14 cellular contexts compared by ENCODE assay signal in the genomic region with DNA sequence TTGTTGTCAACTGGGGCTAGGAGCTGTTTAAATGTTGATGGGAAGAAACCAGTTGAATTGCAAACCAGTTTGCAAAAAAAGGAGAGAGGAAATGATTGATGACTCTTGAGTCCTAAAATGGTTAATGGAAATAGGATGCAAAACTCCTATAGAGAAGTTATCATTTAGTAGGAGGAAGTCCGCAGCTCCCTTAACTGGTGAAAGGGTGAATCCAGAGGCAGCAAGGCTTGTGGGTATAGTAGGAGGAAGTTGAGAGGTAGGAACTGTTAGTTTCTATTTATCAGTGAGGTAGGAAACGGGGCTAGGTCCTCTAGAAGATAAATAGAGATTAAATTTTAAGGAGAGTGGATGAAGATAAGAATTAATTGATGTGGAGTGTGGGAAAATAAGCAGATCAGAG. TPM values are rescaled to one million over a fixed set of nuclear protein-coding genes. Genes with fewer than 3 reads are reported as not detected.
DNase-seq lines count a peak whose midpoint lies in the region; ATAC-seq and TF ChIP-seq lines count a peak whose summit lies in the region.
"Had no signal": no experiment of that assay in that cellular context is flagged by ENCODE, and none has a peak within 500 bp of the region (broad histone marks: within the 10 kb centered on the region; RNA-seq: fewer than 3 reads in every experiment).

No MANE protein-coding gene starts in this region.

- intact Hi-C loops in activated CD8-positive, alpha-beta T cell treated with anti-CD3 and anti-CD28 coated beads for 36 hours (cut with micrococcal nuclease), result no loop called here
- intact Hi-C loops in adrenal gland (cut with DNase I), result no loop called here

- H3K27ac ChIP-seq in adrenal gland, result peak overlapping the region in 3 of 5 donors; percentile 82 to 91 (median 89)
- H3K27ac ChIP-seq: WERI-Rb-1 had no signal

- no peak for ATAC-seq in activated CD8-positive, alpha-beta T cell treated with anti-CD3 and anti-CD28 coated beads for 36 hours
- no peak for ATAC-seq in activated CD8-positive, alpha-beta T cell treated with anti-CD3 and anti-CD28 coated beads, Interleukin-2, amount 10 ng/mL, durations not matched to agents 7 days and 5 days
- ATAC-seq in GM18868 (IDR thresholded peaks at IDR 0.05; ENCODE audit: unreplicated experiment), result no peak
- ATAC-seq in HG02763 (IDR thresholded peaks at IDR 0.05; ENCODE audit: unreplicated experiment), result no peak
- ATAC-seq: gastrocnemius medialis, Right ventricle myocardium inferior had no signal

- WGBS in adrenal gland, 4 donors, result 37 to 44% (median 38%) methylated on average over 2 of the region's 2 CpGs

- H3K36me3 ChIP-seq in adrenal gland (replicated peaks in 1 of 2), result no peaks in the 10 kb centered on the region
- H3K36me3 ChIP-seq: gastrocnemius medialis had no signal

- H3K4me3 Mint-ChIP-seq in activated CD8-positive, alpha-beta T cell treated with anti-CD3 and anti-CD28 coated beads for 36 hours, result no peak overlapping the region
- no peak overlapping the region for H3K4me3 Mint-ChIP-seq in activated CD8-positive, alpha-beta T cell treated with anti-CD3 and anti-CD28 coated beads, Interleukin-2, amount 10 ng/mL, durations not matched to agents 7 days and 5 days
- no peak overlapping the region for H3K4me3 Mint-ChIP-seq in progenitor cell of endocrine pancreas (ENCODE audit: low read depth)

- peaks cover 35% of the 10 kb centered on the region for H3K36me3 Mint-ChIP-seq in activated CD8-positive, alpha-beta T cell treated with anti-CD3 and anti-CD28 coated beads for 36 hours (ENCODE audit: low read depth)
- H3K36me3 Mint-ChIP-seq in activated CD8-positive, alpha-beta T cell treated with anti-CD3 and anti-CD28 coated beads, Interleukin-2, amount 10 ng/mL, durations not matched to agents 7 days and 5 days (ENCODE audit: low read depth), result peaks cover 15% of the 10 kb centered on the region
- H3K36me3 Mint-ChIP-seq in progenitor cell of endocrine pancreas (ENCODE audit: insufficient read depth), result peaks cover 4% of the 10 kb centered on the region

- no peaks in the 10 kb centered on the region for H3K9me3 ChIP-seq in adrenal gland (replicated peaks in 1 of 3)
- H3K9me3 ChIP-seq: gastrocnemius medialis had no signal

- H3K4me1 ChIP-seq in adrenal gland (replicated peaks in 1 of 2), result peaks cover 75 to 86% of the 10 kb centered on the region in 2 donors

- POLR2A ChIA-PET in activated CD8-positive, alpha-beta T cell treated with anti-CD3 and anti-CD28 coated beads for 36 hours (lab: Charles Lee), result no interaction called here
- POLR2A ChIA-PET in activated CD8-positive, alpha-beta T cell treated with anti-CD3 and anti-CD28 coated beads, Interleukin-2, amount 10 ng/mL, durations not matched to agents 7 days and 5 days (lab: Charles Lee), result interaction anchor here (0.7 to 1.5 kb wide), 2 partner anchors 10 to 15 kb away, joined by 3 to 6 read pairs; partner anchors contain the start of gene IREB2

- no peak for DNase-seq in activated CD8-positive, alpha-beta T cell treated with anti-CD3 and anti-CD28 coated beads for 36 hours
- DNase-seq in activated CD8-positive, alpha-beta T cell treated with anti-CD3 and anti-CD28 coated beads, Interleukin-2, amount 10 ng/mL, durations not matched to agents 7 days and 5 days, result no peak
- peak; percentile 88 for DNase-seq in NOMO-1 treated with DMSO at 0.1 percent for 48 hours (lab: John Stamatoyannopoulos, UW; ENCODE audit: unreplicated experiment)
- DNase-seq in adrenal gland, result no peak
- DNase-seq in progenitor cell of endocrine pancreas (ENCODE audit: low spot score, unreplicated experiment), result no peak
- no peak for DNase-seq in COR-L47 (lab: John Stamatoyannopoulos, UW)
- DNase-seq: DMS153; effector memory CD4-positive, alpha-beta T cell; gastrocnemius medialis; MG63; WERI-Rb-1 had no signal

- TF ChIP-seq CTCF in activated CD8-positive, alpha-beta T cell treated with anti-CD3 and anti-CD28 coated beads for 36 hours (IDR thresholded peaks at IDR 0.05), result no peak
- TF ChIP-seq CTCF in adrenal gland (IDR thresholded peaks at IDR 0.05), result no peak
- no peak for TF ChIP-seq CTCF in progenitor cell of endocrine pancreas (IDR thresholded peaks at IDR 0.05; ENCODE audit: unreplicated experiment)

- peak overlapping the region in 1 of 4 donors; percentile 11 for H3K4me3 ChIP-seq in adrenal gland
- H3K4me3 ChIP-seq: gastrocnemius medialis, MG63 had no signal

- H3K27me3 ChIP-seq in adrenal gland, result no peaks in the 10 kb centered on the region
- H3K27me3 ChIP-seq: gastrocnemius medialis, MG63 had no signal

- TF ChIP-seq POLR2A in adrenal gland (IDR thresholded peaks at IDR 0.05), result no peak

- peaks cover 69% of the 10 kb centered on the region for H3K4me1 Mint-ChIP-seq in activated CD8-positive, alpha-beta T cell treated with anti-CD3 and anti-CD28 coated beads for 36 hours (ENCODE audit: low read depth)
- peaks cover 39% of the 10 kb centered on the region for H3K4me1 Mint-ChIP-seq in activated CD8-positive, alpha-beta T cell treated with anti-CD3 and anti-CD28 coated beads, Interleukin-2, amount 10 ng/mL, durations not matched to agents 7 days and 5 days (ENCODE audit: low read depth)
- H3K4me1 Mint-ChIP-seq in progenitor cell of endocrine pancreas (ENCODE audit: low read depth), result peaks cover 28% of the 10 kb centered on the region

- CTCF ChIA-PET in activated CD8-positive, alpha-beta T cell treated with anti-CD3 and anti-CD28 coated beads for 36 hours (lab: Charles Lee), result interaction anchor here (0.8 kb wide), 1 partner anchor 13 kb away, joined by 3 read pairs; no protein-coding TSS in a partner anchor
- CTCF ChIA-PET in activated CD8-positive, alpha-beta T cell treated with anti-CD3 and anti-CD28 coated beads, Interleukin-2, amount 10 ng/mL, durations not matched to agents 7 days and 5 days (lab: Charles Lee), result interaction anchor here (1.1 kb wide), 1 partner anchor 14 kb away, joined by 3 read pairs; no protein-coding TSS in a partner anchor

- H3K27me3 Mint-ChIP-seq in activated CD8-positive, alpha-beta T cell treated with anti-CD3 and anti-CD28 coated beads for 36 hours, result no peaks in the 10 kb centered on the region
- H3K27me3 Mint-ChIP-seq in activated CD8-positive, alpha-beta T cell treated with anti-CD3 and anti-CD28 coated beads, Interleukin-2, amount 10 ng/mL, durations not matched to agents 7 days and 5 days (ENCODE audit: low read depth), result no peaks in the 10 kb centered on the region
- H3K27me3 Mint-ChIP-seq in progenitor cell of endocrine pancreas, result no peaks in the 10 kb centered on the region

- no peaks in the 10 kb centered on the region for H3K9me3 Mint-ChIP-seq in activated CD8-positive, alpha-beta T cell treated with anti-CD3 and anti-CD28 coated beads for 36 hours
- no peaks in the 10 kb centered on the region for H3K9me3 Mint-ChIP-seq in activated CD8-positive, alpha-beta T cell treated with anti-CD3 and anti-CD28 coated beads, Interleukin-2, amount 10 ng/mL, durations not matched to agents 7 days and 5 days (ENCODE audit: insufficient read depth)
- no peaks in the 10 kb centered on the region for H3K9me3 Mint-ChIP-seq in progenitor cell of endocrine pancreas (ENCODE audit: low read depth)

- peak overlapping the region; percentile 55 for H3K27ac Mint-ChIP-seq in activated CD8-positive, alpha-beta T cell treated with anti-CD3 and anti-CD28 coated beads for 36 hours
- H3K27ac Mint-ChIP-seq in activated CD8-positive, alpha-beta T cell treated with anti-CD3 and anti-CD28 coated beads, Interleukin-2, amount 10 ng/mL, durations not matched to agents 7 days and 5 days, result no peak overlapping the region
- H3K27ac Mint-ChIP-seq in progenitor cell of endocrine pancreas, result peak overlapping the region; percentile 18

RNA-seq across cellular contexts. Expression of gene IREB2, which starts 15.4 kb away (rescaled TPM):
- 10 to 100 TPM; 68.2 to 78.7 TPM for total RNA-seq in activated CD8-positive, alpha-beta T cell treated with anti-CD3 and anti-CD28 coated beads for 36 hours
- total RNA-seq in activated CD8-positive, alpha-beta T cell treated with anti-CD3 and anti-CD28 coated beads, Interleukin-2, amount 10 ng/mL, durations not matched to agents 7 days and 5 days, result 10 to 100 TPM; 52.5 to 62.4 TPM
- 100 to 1,000 TPM in 2 of 8 donors, 10 to 100 TPM in 6; 54.8 to 148 (median 94.4) TPM for total RNA-seq in adrenal gland
- 10 to 100 TPM; 11.8 to 57.5 (median 25.8) TPM for polyA plus RNA-seq in adrenal gland
- total RNA-seq in progenitor cell of endocrine pancreas, result 87.4 and 95.3 TPM in 2 replicates

RNA-seq across cellular contexts. Expression of gene HYKK, which starts 53.9 kb away (rescaled TPM):
- 1 to 10 TPM; 1.6 to 2.2 TPM for total RNA-seq in activated CD8-positive, alpha-beta T cell treated with anti-CD3 and anti-CD28 coated beads for 36 hours
- 1 to 10 TPM; 1.1 to 1.5 TPM for total RNA-seq in activated CD8-positive, alpha-beta T cell treated with anti-CD3 and anti-CD28 coated beads, Interleukin-2, amount 10 ng/mL, durations not matched to agents 7 days and 5 days
- 10 to 100 TPM in 2 of 8 donors, 1 to 10 TPM in 6; 4.8 to 17.1 (median 8.0) TPM for total RNA-seq in adrenal gland
- 1 to 10 TPM; 3.1 to 7.0 (median 5.5) TPM for polyA plus RNA-seq in adrenal gland
- total RNA-seq in progenitor cell of endocrine pancreas, result 4.1 and 4.3 TPM in 2 replicates
